Comparison of ENCODE assay signal across 23 cellular contexts in genomic region chr6:100693249-100693927, GRCh38.
"Had no signal": no experiment of that assay in that cellular context is flagged by ENCODE, and none has a peak within 500 bp of the region (broad histone marks: within the 10 kb centered on the region; RNA-seq: fewer than 3 reads in every experiment).

No MANE protein-coding gene starts in this region.

- H3K4me3 Mint-ChIP-seq: activated CD4-positive, alpha-beta memory T cell treated with anti-CD3 and anti-CD28 coated beads for 36 hours; activated naive CD8-positive, alpha-beta T cell treated with anti-CD3 and anti-CD28 coated beads, Interleukin-2, amount 50 U/mL, for 24 hours; activated T-cell treated with anti-CD3 and anti-CD28 coated beads, Interleukin-2, amount 50 U/mL, for 72 hours; endodermal cell; naive B cell had no signal

- H3K9me3 Mint-ChIP-seq: activated CD4-positive, alpha-beta memory T cell treated with anti-CD3 and anti-CD28 coated beads for 36 hours; activated naive CD8-positive, alpha-beta T cell treated with anti-CD3 and anti-CD28 coated beads, Interleukin-2, amount 50 U/mL, for 24 hours; activated T-cell treated with anti-CD3 and anti-CD28 coated beads, Interleukin-2, amount 50 U/mL, for 72 hours; endodermal cell; naive B cell had no signal

- H3K27ac Mint-ChIP-seq: activated CD4-positive, alpha-beta memory T cell treated with anti-CD3 and anti-CD28 coated beads for 36 hours; activated naive CD8-positive, alpha-beta T cell treated with anti-CD3 and anti-CD28 coated beads, Interleukin-2, amount 50 U/mL, for 24 hours; activated T-cell treated with anti-CD3 and anti-CD28 coated beads, Interleukin-2, amount 50 U/mL, for 72 hours; endodermal cell had no signal

- H3K36me3 Mint-ChIP-seq: naive B cell had no signal

- H3K9me3 ChIP-seq: esophagus squamous epithelium, gastrocnemius medialis, left lung, tibial nerve had no signal

- H3K4me3 ChIP-seq: esophagus squamous epithelium, gastrocnemius medialis, left lung, lung, tibial nerve had no signal

- H3K27ac ChIP-seq: esophagus squamous epithelium, gastrocnemius medialis, left lung, parathyroid adenoma, tibial nerve had no signal

- FAIRE-seq: urothelium cell line had no signal

- H3K36me3 ChIP-seq: esophagus squamous epithelium, gastrocnemius medialis, left lung, tibial nerve had no signal

- H3K4me1 Mint-ChIP-seq: activated naive CD8-positive, alpha-beta T cell treated with anti-CD3 and anti-CD28 coated beads, Interleukin-2, amount 50 U/mL, for 24 hours; naive B cell had no signal

- H3K27me3 ChIP-seq: esophagus squamous epithelium, gastrocnemius medialis, left lung, tibial nerve had no signal

- H3K4me1 ChIP-seq: esophagus squamous epithelium, gastrocnemius medialis, left lung, parathyroid adenoma, tibial nerve had no signal

- H3K27me3 Mint-ChIP-seq: activated CD4-positive, alpha-beta memory T cell treated with anti-CD3 and anti-CD28 coated beads for 36 hours; activated naive CD8-positive, alpha-beta T cell treated with anti-CD3 and anti-CD28 coated beads, Interleukin-2, amount 50 U/mL, for 24 hours; naive B cell had no signal

- ATAC-seq: activated naive CD8-positive, alpha-beta T cell treated with anti-CD3 and anti-CD28 coated beads, Interleukin-2, amount 50 U/mL, for 24 hours; activated T-cell treated with anti-CD3 and anti-CD28 coated beads, Interleukin-2, amount 50 U/mL, for 72 hours; gastrocnemius medialis; left lung; right cardiac atrium; stimulated activated naive CD8-positive, alpha-beta T cell treated with anti-CD3 and anti-CD28 coated beads, Interleukin-15, Interleukin-2, amounts not matched to agents 100 U/mL and 50 U/mL, for 24 hours had no signal

- DNase-seq: activated CD4-positive, alpha-beta memory T cell treated with anti-CD3 and anti-CD28 coated beads for 36 hours; activated CD4-positive, alpha-beta T cell treated with anti-CD3 and anti-CD28 coated beads for 48 hours; activated effector memory CD4-positive, alpha-beta T cell treated with anti-CD3 and anti-CD28 coated beads, Interleukin-2, amount 50 U/mL, for 16 hours; activated naive CD4-positive, alpha-beta T cell treated with anti-CD3 and anti-CD28 coated beads, Interleukin-2, amount 50 U/mL, for 16 hours; activated naive CD8-positive, alpha-beta T cell treated with anti-CD3 and anti-CD28 coated beads, Interleukin-2, amount 50 U/mL, for 24 hours; activated T-cell treated with anti-CD3 and anti-CD28 coated beads, Interleukin-2, amount 50 U/mL, for 72 hours; cerebellar nuclear complex; cortex of kidney; endodermal cell; esophagus squamous epithelium; gastrocnemius medialis; hippocampal formation; kidney glomerular epithelial cell; left lung; naive B cell; nucleus accumbens; right cardiac atrium; stimulated activated CD4-positive, alpha-beta T cell treated with anti-CD3 and anti-CD28 coated beads, Interleukin-4, amount 100 ng/mL, for 24 hours; stimulated activated naive CD8-positive, alpha-beta T cell treated with anti-CD3 and anti-CD28 coated beads, Interleukin-15, Interleukin-2, amounts not matched to agents 100 U/mL and 50 U/mL, for 24 hours had no signal
